Comparison of ENCODE assay signal across 1 cellular context in the genomic region with DNA sequence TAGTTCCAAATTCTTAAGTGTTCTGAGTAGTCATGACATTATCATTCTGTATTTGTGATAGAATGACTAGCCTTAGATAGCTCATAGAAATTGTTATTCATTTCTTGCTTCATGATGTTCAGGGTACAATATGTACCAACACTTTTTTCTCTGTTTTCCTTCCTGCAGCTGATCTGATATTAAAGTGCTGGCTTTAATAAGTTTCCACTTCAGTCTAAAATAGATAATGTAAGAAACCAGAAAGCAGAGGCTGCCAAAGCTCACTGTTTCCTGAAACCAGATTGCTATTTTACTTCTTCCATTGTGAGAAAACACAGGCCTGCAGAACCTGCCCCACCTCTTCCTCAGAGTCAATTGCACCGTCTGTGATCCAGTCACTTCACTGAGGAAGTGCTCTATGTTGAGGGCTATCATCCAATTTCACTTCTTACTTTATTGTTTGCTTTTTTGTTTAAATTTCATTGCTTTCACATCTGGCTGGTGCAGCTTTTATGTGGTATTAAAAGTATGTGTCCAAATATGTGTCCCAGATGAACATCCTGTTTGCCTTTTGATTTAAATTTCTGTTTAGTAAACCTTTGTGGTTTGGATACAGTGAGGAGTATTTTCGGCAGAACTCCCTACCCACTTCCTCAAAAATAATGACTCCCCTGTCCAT.
TF ChIP-seq lines count a peak whose summit lies in the region.

No MANE protein-coding gene starts in this region.

TF ChIP-seq in H1, 55 proteins besides CTCF, POLR2A, EP300 and RAD21:
- no peak for TF ChIP-seq GTF2F1 (IDR thresholded peaks at IDR 0.05; ENCODE audit: borderline replicate concordance, low read depth, low read length)
- no peak for TF ChIP-seq JUN (IDR thresholded peaks at IDR 0.05; ENCODE audit: low read depth, low read length)
- TF ChIP-seq HDAC6 (IDR thresholded peaks at IDR 0.05; ENCODE audit: low read depth, low read length), result no peak
- TF ChIP-seq BACH1 (IDR thresholded peaks at IDR 0.05; ENCODE audit: low read length), result no peak
- no peak for TF ChIP-seq TBP (IDR thresholded peaks at IDR 0.05; ENCODE audit: low read depth, low read length)
- no peak for TF ChIP-seq SAP30 (IDR thresholded peaks at IDR 0.05; ENCODE audit: insufficient read depth, insufficient replicate concordance, low read length)
- TF ChIP-seq, protein P1, sequence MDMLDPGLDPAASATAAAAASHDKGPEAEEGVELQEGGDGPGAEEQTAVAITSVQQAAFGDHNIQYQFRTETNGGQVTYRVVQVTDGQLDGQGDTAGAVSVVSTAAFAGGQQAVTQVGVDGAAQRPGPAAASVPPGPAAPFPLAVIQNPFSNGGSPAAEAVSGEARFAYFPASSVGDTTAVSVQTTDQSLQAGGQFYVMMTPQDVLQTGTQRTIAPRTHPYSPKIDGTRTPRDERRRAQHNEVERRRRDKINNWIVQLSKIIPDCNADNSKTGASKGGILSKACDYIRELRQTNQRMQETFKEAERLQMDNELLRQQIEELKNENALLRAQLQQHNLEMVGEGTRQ (IDR thresholded peaks at IDR 0.05; ENCODE audit: low read length), result no peak
- TF ChIP-seq SP1 (IDR thresholded peaks at IDR 0.05; ENCODE audit: low read depth, low read length), result no peak
- TF ChIP-seq MAFK (IDR thresholded peaks at IDR 0.05; ENCODE audit: low read depth, low read length), result no peak
- no peak for TF ChIP-seq CREB1 (IDR thresholded peaks at IDR 0.05)
- no peak for TF ChIP-seq RBBP5 (IDR thresholded peaks at IDR 0.05; ENCODE audit: borderline replicate concordance, low read depth, low read length)
- no peak for TF ChIP-seq YY1 (IDR thresholded peaks at IDR 0.05; ENCODE audit: low read depth, low read length)
- no peak for TF ChIP-seq GABPA (IDR thresholded peaks at IDR 0.05; ENCODE audit: borderline replicate concordance, insufficient read depth, low read length)
- no peak for TF ChIP-seq TCF12 (IDR thresholded peaks at IDR 0.05; ENCODE audit: low read depth, low read length)
- TF ChIP-seq HDAC2 (IDR thresholded peaks at IDR 0.05; ENCODE audit: borderline replicate concordance in 1 of 2, low read depth in 2 of 2, low read length in 2 of 2), result no peak
- no peak for TF ChIP-seq SIRT6 (IDR thresholded peaks at IDR 0.05; ENCODE audit: low read length)
- no peak for TF ChIP-seq JUND (IDR thresholded peaks at IDR 0.05; ENCODE audit: low read length)
- TF ChIP-seq SIX5 (IDR thresholded peaks at IDR 0.05; ENCODE audit: low read depth, low read length), result no peak
- no peak for TF ChIP-seq TEAD4 (IDR thresholded peaks at IDR 0.05; ENCODE audit: low read depth, low read length)
- no peak for TF ChIP-seq NRF1 (IDR thresholded peaks at IDR 0.05; ENCODE audit: low read depth, low read length)
